ENCODE assay signal across 19 cellular contexts in genomic region chr1:180251526-180252305, GRCh38. TPM values are rescaled to one million over a fixed set of nuclear protein-coding genes. Genes with fewer than 3 reads are reported as not detected.
"Had no signal": no experiment of that assay in that cellular context is flagged by ENCODE, and none has a peak within 500 bp of the region (broad histone marks: within the 10 kb centered on the region; RNA-seq: fewer than 3 reads in every experiment).

No MANE protein-coding gene starts in this region.

- H3K27me3 ChIP-seq: body of pancreas, ovary had no signal

- H3K36me3 ChIP-seq: colonic mucosa, gastroesophageal sphincter, ovary, prostate gland had no signal

- H3K4me3 Mint-ChIP-seq: effector memory CD8-positive, alpha-beta T cell; immature natural killer cell; naive thymus-derived CD4-positive, alpha-beta T cell; stimulated activated memory B cell treated with anti-CD40 and anti-IgM and Interleukin-4, amounts not matched to agents 10 μg/mL and 1 μg/mL and 100 μg/mL, for 72 hours; stimulated activated naive CD8-positive, alpha-beta T cell treated with anti-CD3 and anti-CD28 coated beads, Interleukin-15, amount 100 ng/mL, for 72 hours; T-helper 1 cell treated with Interleukin-12 subunit alpha and Interleukin-12 subunit beta and Interleukin-4 antibody, amounts not matched to agents 30 μg/mL and 1 μg/mL, for 36 hours; type B pancreatic cell had no signal

- H3K36me3 Mint-ChIP-seq: activated naive CD4-positive, alpha-beta T cell treated with anti-CD3 and anti-CD28 coated beads, Interleukin-2, amount 50 U/mL, for 72 hours; immature natural killer cell; naive thymus-derived CD4-positive, alpha-beta T cell; stimulated activated memory B cell treated with anti-CD40 and anti-IgM and Interleukin-4, amounts not matched to agents 10 μg/mL and 1 μg/mL and 100 μg/mL, for 72 hours; type B pancreatic cell had no signal

- FAIRE-seq: kidney, small intestine had no signal

- H3K4me3 ChIP-seq: body of pancreas, colonic mucosa, dorsolateral prefrontal cortex, gastroesophageal sphincter, ovary, prostate gland had no signal

- H3K9me3 ChIP-seq: body of pancreas, colonic mucosa, gastroesophageal sphincter, ovary, prostate gland had no signal

- H3K9me3 Mint-ChIP-seq: activated naive CD4-positive, alpha-beta T cell treated with anti-CD3 and anti-CD28 coated beads, Interleukin-2, amount 50 U/mL, for 72 hours; effector memory CD8-positive, alpha-beta T cell; immature natural killer cell; naive thymus-derived CD4-positive, alpha-beta T cell; stimulated activated memory B cell treated with anti-CD40 and anti-IgM and Interleukin-4, amounts not matched to agents 10 μg/mL and 1 μg/mL and 100 μg/mL, for 72 hours; stimulated activated naive CD8-positive, alpha-beta T cell treated with anti-CD3 and anti-CD28 coated beads, Interleukin-15, amount 100 ng/mL, for 72 hours; T-helper 1 cell treated with Interleukin-12 subunit alpha and Interleukin-12 subunit beta and Interleukin-4 antibody, amounts not matched to agents 30 μg/mL and 1 μg/mL, for 36 hours; type B pancreatic cell had no signal

- ATAC-seq: stimulated activated memory B cell treated with anti-CD40 and anti-IgM and Interleukin-4, amounts not matched to agents 10 μg/mL and 1 μg/mL and 100 μg/mL, for 72 hours had no signal

- H3K27ac Mint-ChIP-seq: activated naive CD4-positive, alpha-beta T cell treated with anti-CD3 and anti-CD28 coated beads, Interleukin-2, amount 50 U/mL, for 72 hours; effector memory CD8-positive, alpha-beta T cell; immature natural killer cell; naive thymus-derived CD4-positive, alpha-beta T cell; stimulated activated memory B cell treated with anti-CD40 and anti-IgM and Interleukin-4, amounts not matched to agents 10 μg/mL and 1 μg/mL and 100 μg/mL, for 72 hours; stimulated activated naive CD8-positive, alpha-beta T cell treated with anti-CD3 and anti-CD28 coated beads, Interleukin-15, amount 100 ng/mL, for 72 hours; T-helper 1 cell treated with Interleukin-12 subunit alpha and Interleukin-12 subunit beta and Interleukin-4 antibody, amounts not matched to agents 30 μg/mL and 1 μg/mL, for 36 hours; type B pancreatic cell had no signal

- H3K27ac ChIP-seq: body of pancreas, colonic mucosa, dorsolateral prefrontal cortex, gastroesophageal sphincter, ovary, prostate gland, VCaP had no signal

- H3K4me1 ChIP-seq: colonic mucosa, gastroesophageal sphincter, prostate gland had no signal

- H3K4me1 Mint-ChIP-seq: stimulated activated memory B cell treated with anti-CD40 and anti-IgM and Interleukin-4, amounts not matched to agents 10 μg/mL and 1 μg/mL and 100 μg/mL, for 72 hours had no signal

RNA-seq across cellular contexts. Expression of gene LHX4, which starts 21.7 kb away (rescaled TPM):
- total RNA-seq: activated naive CD4-positive, alpha-beta T cell treated with anti-CD3 and anti-CD28 coated beads, Interleukin-2, amount 50 U/mL, for 72 hours; body of pancreas; endothelial cell of umbilical vein; gastroesophageal sphincter; kidney; ovary; prostate gland; sciatic nerve had no signal
- polyA plus RNA-seq: endothelial cell of umbilical vein had no signal
